5 cellular contexts compared by ENCODE assay signal in genomic region chr15:98483575-98484130, GRCh38.
TF ChIP-seq lines count a peak whose summit lies in the region.

No MANE protein-coding gene starts in this region.

TF ChIP-seq in SK-N-SH treated with all-trans-retinoic acid at 6 μM for 48 hours, 23 proteins besides CTCF, POLR2A, EP300 and RAD21:
- TF ChIP-seq ZFP30 (CRISPR knock-in tag; IDR thresholded peaks at IDR 0.05) (no peak), ZNF8 (CRISPR knock-in tag; IDR thresholded peaks at IDR 0.05) (peak; percentile 92), ZNF70 (CRISPR knock-in tag; IDR thresholded peaks at IDR 0.05) (no peak), RARB (CRISPR knock-in tag; IDR thresholded peaks at IDR 0.05) (no peak), ARNTL (CRISPR knock-in tag; IDR thresholded peaks at IDR 0.05; ENCODE audit: borderline replicate concordance, low read depth) (no peak), TCF4 (CRISPR knock-in tag; IDR thresholded peaks at IDR 0.05; ENCODE audit: borderline replicate concordance) (no peak)

TF ChIP-seq in SK-N-SH, 30 proteins besides CTCF, POLR2A, EP300 and RAD21 (continues in another document):
- no peak for TF ChIP-seq EZH2phosphoT487 (IDR thresholded peaks at IDR 0.05; ENCODE audit: borderline replicate concordance, low read depth)
- TF ChIP-seq FOXM1 (IDR thresholded peaks at IDR 0.05; ENCODE audit: low read depth), result no peak
- no peak for TF ChIP-seq CHD2 (IDR thresholded peaks at IDR 0.05; ENCODE audit: low read length, partially characterized antibody)
- TF ChIP-seq ZBTB33 (IDR thresholded peaks at IDR 0.05; ENCODE audit: borderline replicate concordance, low read depth), result no peak
- TF ChIP-seq GABPA (IDR thresholded peaks at IDR 0.05; ENCODE audit: low read depth), result no peak
- TF ChIP-seq NRF1 (IDR thresholded peaks at IDR 0.05; ENCODE audit: low read depth, low read length), result no peak
- no peak for TF ChIP-seq ELF1 (IDR thresholded peaks at IDR 0.05)
- no peak for TF ChIP-seq NFIC (IDR thresholded peaks at IDR 0.05; ENCODE audit: borderline replicate concordance)
- TF ChIP-seq FOXJ3 (CRISPR knock-in tag; IDR thresholded peaks at IDR 0.05), result no peak
- TF ChIP-seq RCOR1 (IDR thresholded peaks at IDR 0.05; ENCODE audit: low read length), result no peak
- TF ChIP-seq IRF3 (IDR thresholded peaks at IDR 0.05; ENCODE audit: low read depth, low read length), result no peak

TF ChIP-seq in HEK293, 187 proteins besides CTCF, POLR2A, EP300 and RAD21:
- TF ChIP-seq SETDB1 (IDR thresholded peaks at IDR 0.05; ENCODE audit: insufficient read length, low read length) (peak; percentile 41), ZNF692 (tag by site-specific recombination; IDR thresholded peaks at IDR 0.05) (no peak), ZNF223 (tag by site-specific recombination; IDR thresholded peaks at IDR 0.05) (no peak), ZNF645 (tag by site-specific recombination; IDR thresholded peaks at IDR 0.05) (no peak), ZNF146 (tag by site-specific recombination; IDR thresholded peaks at IDR 0.05) (peak; percentile 58; the same call in 1 of the 2 replicates), FEZF1 (tag by site-specific recombination; IDR thresholded peaks at IDR 0.05) (no peak), ZNF624 (tag by site-specific recombination; IDR thresholded peaks at IDR 0.05) (no peak), ZNF830 (tag by site-specific recombination; IDR thresholded peaks at IDR 0.05; ENCODE audit: low read depth) (no peak), ZNF843 (tag by site-specific recombination; IDR thresholded peaks at IDR 0.05) (no peak), ZNF132 (tag by site-specific recombination; IDR thresholded peaks at IDR 0.05; ENCODE audit: borderline replicate concordance) (no peak), ZNF140 (tag by site-specific recombination; IDR thresholded peaks at IDR 0.05) (peak; percentile 97)

TF ChIP-seq in WTC11, 78 proteins besides CTCF, POLR2A, EP300 and RAD21:
- TF ChIP-seq GRHL2 (CRISPR knock-in tag; IDR thresholded peaks at IDR 0.05; ENCODE audit: insufficient replicate concordance, severe bottlenecking) (no peak), GTF2I (CRISPR knock-in tag; conservative IDR thresholded peaks at IDR 0.05) (0 out of 2 replicates have a peak, but pooled peaks have one; percentile 4)

TF ChIP-seq in H1, 55 proteins besides CTCF, POLR2A, EP300 and RAD21:
- TF ChIP-seq KDM1A (IDR thresholded peaks at IDR 0.05; ENCODE audit: borderline replicate concordance, low read length), result peak; percentile 72
- TF ChIP-seq NRF1 (IDR thresholded peaks at IDR 0.05; ENCODE audit: low read depth, low read length), result no peak
